In genomic region chr11:66346476-66347424, GRCh38 we compare ENCODE assay signal across 6 cellular contexts. TPM values are rescaled to one million over a fixed set of nuclear protein-coding genes. Genes with fewer than 3 reads are reported as not detected.
DNase-seq lines count a peak whose midpoint lies in the region; ATAC-seq lines count a peak whose summit lies in the region.

No MANE protein-coding gene starts in this region.

- no peak for ATAC-seq in HG03432 (IDR thresholded peaks at IDR 0.05; ENCODE audit: unreplicated experiment)

- H3K4me2 ChIP-seq in GM23248 (ENCODE audit: unreplicated experiment): peak overlapping the region; percentile 85

- peaks cover 30% of the 10 kb centered on the region for H3K79me2 ChIP-seq in GM23248 (ENCODE audit: insufficient read depth)

- H3K9ac ChIP-seq in GM23248 (peak overlapping the region; percentile 94), adipocyte (ENCODE audit: low read length) (peak overlapping the region; percentile 94), mucosa of rectum (ENCODE audit: low read depth in 1 of 2, low read length in 2 of 2) (peak overlapping the region; percentile 91 to 97)

- no peaks in the 10 kb centered on the region for H3K9me2 ChIP-seq in GM23248 (ENCODE audit: insufficient read depth)

- H3F3A ChIP-seq in GM23248 (ENCODE audit: insufficient read depth): peaks cover 21% of the 10 kb centered on the region

- H3K4me3 ChIP-seq in GM23248 (peak overlapping the region; percentile 81), adipocyte (ENCODE audit: low read length) (peak overlapping the region; percentile 92), mucosa of rectum (ENCODE audit: low read length in 2 of 2) (peak overlapping the region; percentile 83 to 96)

- H3K27ac ChIP-seq in GM23248 (peak overlapping the region; percentile 38), mucosa of rectum (ENCODE audit: low read depth in 2 of 2, low read length in 2 of 2) (peak overlapping the region; percentile 93 to 94)

- no peaks in the 10 kb centered on the region for H4K20me1 ChIP-seq in GM23248 (ENCODE audit: insufficient read depth)

- H3K27me3 ChIP-seq in GM23248 (replicated peaks; ENCODE audit: insufficient read depth) (no peaks in the 10 kb centered on the region), adipocyte (replicated peaks; ENCODE audit: control insufficient read depth, insufficient read depth, low read length) (no peaks in the 10 kb centered on the region), mucosa of rectum (ENCODE audit: control insufficient read depth in 2 of 2, insufficient read depth in 2 of 2, low read length in 2 of 2) (no peaks in the 10 kb centered on the region)

- H3K36me3 ChIP-seq in GM23248 (ENCODE audit: low read depth): no peaks in the 10 kb centered on the region
- peaks cover 6% of the 10 kb centered on the region for H3K36me3 ChIP-seq in adipocyte (ENCODE audit: control insufficient read depth, insufficient read depth, low read length, severe bottlenecking)
- H3K36me3 ChIP-seq in mucosa of rectum (ENCODE audit: control insufficient read depth in 2 of 2, insufficient read depth in 2 of 2, low read length in 2 of 2): peaks cover 5 to 6% of the 10 kb centered on the region in 2 donors

- DNase-seq in GM23248 (peak; percentile 51), adipocyte (ENCODE audit: low read depth) (peak; percentile 41), globus pallidus (ENCODE audit: low spot score) (no peak), OCI-M1 (lab: John Stamatoyannopoulos, UW) (no peak)

- in situ Hi-C loops in GM23248 (cut with MboI): no loop called here

- H2AFZ ChIP-seq in GM23248: peak overlapping the region; percentile 93

- WGBS in GM23248 (ENCODE audit: low coverage in 1 of 2, low lambda C conversion rate in 2 of 2, missing lambda C conversion rate in 2 of 2), 2 experiments: 29 to 31% methylated on average over 63 to 66 of the region's 68 CpGs

- H3K4me1 ChIP-seq in GM23248 (ENCODE audit: insufficient read depth) (peaks cover 16% of the 10 kb centered on the region; the same call in 1 of the 2 replicates), adipocyte (ENCODE audit: control insufficient read depth, insufficient read depth, low read length) (peaks cover 41% of the 10 kb centered on the region), mucosa of rectum (ENCODE audit: control insufficient read depth in 2 of 2, insufficient read depth in 2 of 2, low read length in 2 of 2) (peaks cover 39 to 52% of the 10 kb centered on the region in 2 donors)

- H3K9me3 ChIP-seq in GM23248 (ENCODE audit: low read depth) (no peaks in the 10 kb centered on the region), adipocyte (ENCODE audit: control insufficient read depth, low read length) (no peaks in the 10 kb centered on the region), mucosa of rectum (ENCODE audit: control insufficient read depth in 2 of 2, low read length in 2 of 2) (no peaks in the 10 kb centered on the region)

RNA-seq across cellular contexts. Expression of gene B4GAT1, which starts 0.7 kb away (rescaled TPM):
- total RNA-seq in GM23248 (2014; rRNA removed; shearing (Covaris generic)): 32.0 and 45.3 TPM in 2 replicates
- polyA plus RNA-seq in GM23248 (2016; fragmentation: Nextera tagmentation; extraction: Ambion mirVana): 23.9 and 26.0 TPM in 2 replicates

RNA-seq across cellular contexts. Expression of gene BRMS1, which starts 1.8 kb away (rescaled TPM):
- total RNA-seq in GM23248 (2014; rRNA removed; shearing (Covaris generic)): 48.7 and 65.9 TPM in 2 replicates
- 45.9 and 46.2 TPM in 2 replicates for polyA plus RNA-seq in GM23248 (2016; fragmentation: Nextera tagmentation; extraction: Ambion mirVana)

RNA-seq across cellular contexts. Expression of gene RIN1, which starts 10.5 kb away (rescaled TPM):
- 37.7 and 44.0 TPM in 2 replicates for total RNA-seq in GM23248 (2014; rRNA removed; shearing (Covaris generic))
- 16.8 and 19.1 TPM in 2 replicates for polyA plus RNA-seq in GM23248 (2016; fragmentation: Nextera tagmentation; extraction: Ambion mirVana)

RNA-seq across cellular contexts. Expression of gene SLC29A2, which starts 24.8 kb away (rescaled TPM):
- total RNA-seq in GM23248 (2014; rRNA removed; shearing (Covaris generic)): not detected in 2 replicates
- polyA plus RNA-seq in GM23248 (2016; fragmentation: Nextera tagmentation; extraction: Ambion mirVana): not detected in 2 replicates

RNA-seq across cellular contexts. Expression of gene CD248, which starts 29.9 kb away (rescaled TPM):
- total RNA-seq in GM23248 (2014; rRNA removed; shearing (Covaris generic)): 212 and 230 TPM in 2 replicates
- 616 and 629 TPM in 2 replicates for polyA plus RNA-seq in GM23248 (2016; fragmentation: Nextera tagmentation; extraction: Ambion mirVana)

Comparison
In these comparisons a context has a peak if more than half of its experiments do, and no peak if none do; other contexts are left out.
1. DNase-seq: peak in GM23248 (single experiment) and adipocyte (single experiment); none in globus pallidus (single experiment) and OCI-M1 (single experiment).
2. Peak in every context shown above with its lines, with median percentiles within 50 percentile points of each other: H3K4me3 ChIP-seq and H3K9ac ChIP-seq.